In the genomic region with DNA sequence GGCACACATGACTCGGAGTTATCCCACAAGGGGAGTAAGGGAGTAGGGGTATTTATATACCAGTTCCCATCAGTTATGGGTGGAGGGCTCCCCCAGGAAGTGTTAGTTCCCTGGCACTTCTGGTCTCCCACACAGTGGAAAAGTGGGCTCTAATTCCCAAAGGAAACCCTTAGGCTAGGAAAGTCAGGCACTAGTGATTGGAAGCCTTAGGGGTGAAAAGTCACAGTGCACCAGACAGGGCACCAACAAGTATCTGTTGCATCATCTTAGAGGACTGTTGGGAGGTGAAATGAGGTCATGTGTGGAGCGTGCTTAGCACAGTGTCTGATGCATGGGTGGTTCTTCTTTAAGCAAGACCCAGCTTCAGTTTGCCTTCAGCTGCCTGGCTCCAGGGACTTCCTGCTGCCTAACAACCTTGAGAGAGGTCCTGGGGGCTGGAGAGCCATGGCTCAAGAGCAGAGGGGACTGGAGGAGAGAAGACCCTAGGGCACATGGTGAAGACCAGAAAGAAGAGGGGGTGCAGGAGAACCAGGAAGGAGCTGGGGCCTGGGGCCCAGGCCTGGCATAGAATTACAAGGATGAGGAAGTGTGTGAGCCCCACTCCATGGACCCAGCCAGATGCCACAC, we compare ENCODE assay signal across 13 cellular contexts. TPM values are rescaled to one million over a fixed set of nuclear protein-coding genes. Genes with fewer than 3 reads are reported as not detected.
DNase-seq lines count a peak whose midpoint lies in the region; ATAC-seq and TF ChIP-seq lines count a peak whose summit lies in the region.
"Had no signal": no experiment of that assay in that cellular context is flagged by ENCODE, and none has a peak within 500 bp of the region (broad histone marks: within the 10 kb centered on the region; RNA-seq: fewer than 3 reads in every experiment).

No MANE protein-coding gene starts in this region.

- H3K27me3 Mint-ChIP-seq in stimulated activated naive CD8-positive, alpha-beta T cell treated with anti-CD3 and anti-CD28 coated beads, Interleukin-15, amount 100 ng/mL, for 72 hours, result peaks cover 58% of the 10 kb centered on the region
- peaks cover 6 to 13% (median 12%) of the 10 kb centered on the region in 3 donors for H3K27me3 Mint-ChIP-seq in immature natural killer cell (ENCODE audit: low read depth in 3 of 3)

- no peak for DNase-seq in stimulated activated naive CD8-positive, alpha-beta T cell treated with anti-CD3 and anti-CD28 coated beads, Interleukin-15, amount 100 ng/mL, for 72 hours
- DNase-seq in stimulated activated naive CD8-positive, alpha-beta T cell treated with anti-CD3 and anti-CD28 coated beads, Interleukin-15, Interleukin-2, amounts not matched to agents 100 U/mL and 50 U/mL, for 24 hours, result no peak
- peak; percentile 78 for DNase-seq in OCI-M1 (lab: John Stamatoyannopoulos, UW)
- DNase-seq in stimulated activated CD4-positive, alpha-beta T cell treated with anti-CD3 and anti-CD28 coated beads, Interleukin-15, amount 100 ng/mL, for 24 hours, result no peak
- no peak for DNase-seq in immature natural killer cell
- DNase-seq in ecto neural progenitor cell (ENCODE audit: low spot score), result no peak
- DNase-seq: effector CD8-positive, alpha-beta T cell; NCI-H2107; SJCRH30; stimulated activated CD4-positive, alpha-beta T cell treated with anti-CD3 and anti-CD28 coated beads, Interleukin-4, amount 100 ng/mL, for 24 hours had no signal

- H3K9me3 ChIP-seq in gastroesophageal sphincter, result no peaks in the 10 kb centered on the region
- H3K9me3 ChIP-seq: neutrophil, SJCRH30 had no signal

- no peaks in the 10 kb centered on the region for H3K9me3 Mint-ChIP-seq in stimulated activated naive CD8-positive, alpha-beta T cell treated with anti-CD3 and anti-CD28 coated beads, Interleukin-15, amount 100 ng/mL, for 72 hours
- H3K9me3 Mint-ChIP-seq in immature natural killer cell, result no peaks in the 10 kb centered on the region

- no peak overlapping the region for H3K4me3 Mint-ChIP-seq in stimulated activated naive CD8-positive, alpha-beta T cell treated with anti-CD3 and anti-CD28 coated beads, Interleukin-15, amount 100 ng/mL, for 72 hours
- no peak overlapping the region for H3K4me3 Mint-ChIP-seq in immature natural killer cell

- H3K4me1 ChIP-seq in gastroesophageal sphincter, result no peaks in the 10 kb centered on the region

- H3K4me1 Mint-ChIP-seq in stimulated activated naive CD8-positive, alpha-beta T cell treated with anti-CD3 and anti-CD28 coated beads, Interleukin-15, amount 100 ng/mL, for 72 hours, result peaks cover 22% of the 10 kb centered on the region
- H3K4me1 Mint-ChIP-seq in immature natural killer cell, result peaks cover 4 to 9% of the 10 kb centered on the region in 2 donors

- no peak for TF ChIP-seq EP300 in gastroesophageal sphincter (IDR thresholded peaks at IDR 0.05)

- 67 to 100% methylated on average over 1 of the region's 2 CpGs for WGBS in gastroesophageal sphincter (ENCODE audit: low coverage in 1 of 2), 2 donors

- no peaks in the 10 kb centered on the region for H3K36me3 ChIP-seq in gastroesophageal sphincter
- H3K36me3 ChIP-seq: neutrophil, SJCRH30 had no signal

- H3K36me3 Mint-ChIP-seq in immature natural killer cell, result peaks cover 0 to 3% (median 0%) of the 10 kb centered on the region in 3 donors

- no peak overlapping the region for H3K4me3 ChIP-seq in gastroesophageal sphincter
- H3K4me3 ChIP-seq: SJCRH30 had no signal

- TF ChIP-seq POLR2A in gastroesophageal sphincter (IDR thresholded peaks at IDR 0.05), result no peak

- H3K27ac ChIP-seq in gastroesophageal sphincter, result no peak overlapping the region
- H3K27ac ChIP-seq: neutrophil, SJCRH30 had no signal

- H3K27me3 ChIP-seq in gastroesophageal sphincter, result peaks cover 11% of the 10 kb centered on the region
- H3K27me3 ChIP-seq: SJCRH30 had no signal

- peak overlapping the region; percentile 81 to 92 for H3K27ac Mint-ChIP-seq in stimulated activated naive CD8-positive, alpha-beta T cell treated with anti-CD3 and anti-CD28 coated beads, Interleukin-15, amount 100 ng/mL, for 72 hours
- no peak overlapping the region for H3K27ac Mint-ChIP-seq in immature natural killer cell

- peak; percentile 64 for ATAC-seq in stimulated activated naive CD8-positive, alpha-beta T cell treated with anti-CD3 and anti-CD28 coated beads, Interleukin-15, amount 100 ng/mL, for 72 hours
- no peak for ATAC-seq in stimulated activated naive CD8-positive, alpha-beta T cell treated with anti-CD3 and anti-CD28 coated beads, Interleukin-15, Interleukin-2, amounts not matched to agents 100 U/mL and 50 U/mL, for 24 hours
- peak; percentile 54 for ATAC-seq in gastroesophageal sphincter
- ATAC-seq in GM18861 (IDR thresholded peaks at IDR 0.05; ENCODE audit: unreplicated experiment), result no peak

- TF ChIP-seq CTCF in gastroesophageal sphincter (IDR thresholded peaks at IDR 0.05), result no peak

RNA-seq across cellular contexts. Expression of gene FOXP4, which starts 7.5 kb away (rescaled TPM):
- total RNA-seq in gastroesophageal sphincter, result 10 to 100 TPM in 2 of 4 donors, 1 to 10 TPM in 2; 8.2 to 25.8 (median 11.7) TPM
- under 1 TPM; 0.10 to 0.73 (median 0.68) TPM for polyA plus RNA-seq in immature natural killer cell

Comparison
In these comparisons a context has a peak if more than half of its experiments do, and no peak if none do; other contexts are left out.
1. ATAC-seq: peak in stimulated activated naive CD8-positive, alpha-beta T cell treated with anti-CD3 and anti-CD28 coated beads, Interleukin-15, amount 100 ng/mL, for 72 hours (single experiment) and gastroesophageal sphincter (single experiment); none in stimulated activated naive CD8-positive, alpha-beta T cell treated with anti-CD3 and anti-CD28 coated beads, Interleukin-15, Interleukin-2, amounts not matched to agents 100 U/mL and 50 U/mL, for 24 hours (single experiment) and GM18861 (single experiment).
2. H3K27ac Mint-ChIP-seq: peak in stimulated activated naive CD8-positive, alpha-beta T cell treated with anti-CD3 and anti-CD28 coated beads, Interleukin-15, amount 100 ng/mL, for 72 hours (2 of 2); none in immature natural killer cell (0 of 6).